ENCODE assay signal across 8 cellular contexts in genomic region chr1:113390871-113391642, GRCh38. TPM values are rescaled to one million over a fixed set of nuclear protein-coding genes. Genes with fewer than 3 reads are reported as not detected.
DNase-seq lines count a peak whose midpoint lies in the region; ATAC-seq and TF ChIP-seq lines count a peak whose summit lies in the region.

No MANE protein-coding gene starts in this region.

- H3K36me3 ChIP-seq in lung (ENCODE audit: control insufficient read depth in 2 of 2, insufficient read depth in 2 of 2, low read length in 2 of 2): no peaks in the 10 kb centered on the region

- H3K27me3 Mint-ChIP-seq in IgD-negative memory B cell: peaks cover 12% of the 10 kb centered on the region
- peaks cover 55% of the 10 kb centered on the region for H3K27me3 Mint-ChIP-seq in dendritic cell treated with granulocyte-macrophage colony-stimulating factor and Interleukin-4, amounts not matched to agents 40 ng/mL and 50 ng/mL, for 4 days

- ATAC-seq in lung (ENCODE audit: insufficient read depth, low FRiP score) (no peak), GM21367 (IDR thresholded peaks at IDR 0.05; ENCODE audit: unreplicated experiment) (no peak), HG03025 (IDR thresholded peaks at IDR 0.05; ENCODE audit: low FRiP score, unreplicated experiment) (no peak)

- intact Hi-C loops in dendritic cell treated with granulocyte-macrophage colony-stimulating factor and Interleukin-4, amounts not matched to agents 40 ng/mL and 50 ng/mL, for 4 days (cut with micrococcal nuclease): loop anchor here (5.0 to 10.0 kb wide), 2 partner anchors 286 to 676 kb away; partner anchors contain the start of gene PPM1J

- DNase-seq in GM12865 (ENCODE audit: low read depth) (peak; percentile 63), lung (ENCODE audit: low spot score) (peak; percentile 48)
- peak; percentile 28 for DNase-seq in activated CD4-positive, alpha-beta T cell treated with anti-CD3 and anti-CD28 coated beads for 1 hour
- DNase-seq in stimulated activated CD4-positive, alpha-beta T cell treated with anti-CD3 and anti-CD28 coated beads, TNF-alpha, amount 100 ng/mL, for 24 hours (ENCODE audit: low read depth in 3 of 3): peak in 2 of 3 experiments; percentile 12 to 54

- H3K4me3 Mint-ChIP-seq in IgD-negative memory B cell: peak overlapping the region; percentile 78 to 98 (median 87)
- H3K4me3 Mint-ChIP-seq in dendritic cell treated with granulocyte-macrophage colony-stimulating factor and Interleukin-4, amounts not matched to agents 40 ng/mL and 50 ng/mL, for 4 days: peak overlapping the region; percentile 94

- no peaks in the 10 kb centered on the region for H3K9me3 ChIP-seq in lung (ENCODE audit: control insufficient read depth in 2 of 2, insufficient read depth in 1 of 2, low read length in 1 of 2)

- H3K9me3 Mint-ChIP-seq in IgD-negative memory B cell: peaks cover 2 to 5% (median 2%) of the 10 kb centered on the region in 3 donors
- H3K9me3 Mint-ChIP-seq in dendritic cell treated with granulocyte-macrophage colony-stimulating factor and Interleukin-4, amounts not matched to agents 40 ng/mL and 50 ng/mL, for 4 days: no peaks in the 10 kb centered on the region

- WGBS in lung, 2 donors: 0% methylated on average over 71 to 74 of the region's 74 CpGs

- H3K4me1 Mint-ChIP-seq in IgD-negative memory B cell: peaks cover 5 to 15% (median 11%) of the 10 kb centered on the region in 3 donors
- H3K4me1 Mint-ChIP-seq in dendritic cell treated with granulocyte-macrophage colony-stimulating factor and Interleukin-4, amounts not matched to agents 40 ng/mL and 50 ng/mL, for 4 days (ENCODE audit: low read depth): peaks cover 24% of the 10 kb centered on the region

- H3K36me3 Mint-ChIP-seq in IgD-negative memory B cell: no peaks in the 10 kb centered on the region
- peaks cover 10% of the 10 kb centered on the region for H3K36me3 Mint-ChIP-seq in dendritic cell treated with granulocyte-macrophage colony-stimulating factor and Interleukin-4, amounts not matched to agents 40 ng/mL and 50 ng/mL, for 4 days (ENCODE audit: low read depth)

- peak overlapping the region; percentile 88 to 92 for H3K27ac ChIP-seq in lung (ENCODE audit: low read depth in 1 of 2, low read length in 1 of 2)

- TF ChIP-seq CTCF in GM12865 (IDR thresholded peaks at IDR 0.05; ENCODE audit: insufficient read depth, low read depth, low read length, missing control alignments): no peak
- TF ChIP-seq CTCF in lung (IDR thresholded peaks at IDR 0.05; ENCODE audit: control extremely low read depth, extremely low read depth): no peak

- no peaks in the 10 kb centered on the region for H3K4me1 ChIP-seq in lung (ENCODE audit: control insufficient read depth in 2 of 2, insufficient read depth in 2 of 2, low read length in 2 of 2)

- peak overlapping the region in 1 of 3 donors; percentile 18 for H3K27ac Mint-ChIP-seq in IgD-negative memory B cell
- H3K27ac Mint-ChIP-seq in dendritic cell treated with granulocyte-macrophage colony-stimulating factor and Interleukin-4, amounts not matched to agents 40 ng/mL and 50 ng/mL, for 4 days: peak overlapping the region; percentile 85

- H3K27me3 ChIP-seq in lung (ENCODE audit: control insufficient read depth, insufficient read depth): no peaks in the 10 kb centered on the region

- H3K4me3 ChIP-seq in GM12865 (ENCODE audit: low read depth, low read length): peak overlapping the region; percentile 96
- H3K4me3 ChIP-seq in lung: peak overlapping the region; percentile 80

RNA-seq across cellular contexts. Expression of gene MAGI3, which starts 0.7 kb away (rescaled TPM):
- polyA plus RNA-seq in IgD-negative memory B cell (0.36 TPM), lung (10 to 100 TPM in 1 of 2 donors, 1 to 10 TPM in 1; 7.5 to 16.1 TPM)
- 100 to 1,000 TPM in 1 of 2 donors, 10 to 100 TPM in 1; 54.9 to 137 TPM for total RNA-seq in lung
